ENCODE assay signal across 1 cellular context in the genomic region with DNA sequence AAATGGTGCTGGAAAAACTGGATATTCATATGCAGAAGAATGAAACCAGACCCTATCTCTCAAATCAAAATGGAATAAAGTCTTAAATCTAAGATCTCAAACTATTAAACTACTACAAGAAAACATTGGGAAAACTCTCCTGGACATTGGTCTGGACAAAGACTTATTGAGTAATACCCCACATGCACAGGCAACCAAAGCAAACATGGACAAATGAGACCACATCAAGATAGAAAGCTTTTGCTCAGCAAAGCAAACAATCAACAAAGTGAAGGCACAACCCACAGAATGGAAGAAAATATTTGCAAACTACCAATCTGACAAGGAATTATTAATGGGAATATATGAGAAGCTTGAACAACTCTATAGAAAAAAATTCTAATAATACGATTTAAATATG.
TF ChIP-seq lines count a peak whose summit lies in the region.

No MANE protein-coding gene starts in this region.

TF ChIP-seq in HepG2, 621 proteins besides CTCF, POLR2A, EP300 and RAD21 (continued from another document and continues in another):
- TF ChIP-seq, protein P1, sequence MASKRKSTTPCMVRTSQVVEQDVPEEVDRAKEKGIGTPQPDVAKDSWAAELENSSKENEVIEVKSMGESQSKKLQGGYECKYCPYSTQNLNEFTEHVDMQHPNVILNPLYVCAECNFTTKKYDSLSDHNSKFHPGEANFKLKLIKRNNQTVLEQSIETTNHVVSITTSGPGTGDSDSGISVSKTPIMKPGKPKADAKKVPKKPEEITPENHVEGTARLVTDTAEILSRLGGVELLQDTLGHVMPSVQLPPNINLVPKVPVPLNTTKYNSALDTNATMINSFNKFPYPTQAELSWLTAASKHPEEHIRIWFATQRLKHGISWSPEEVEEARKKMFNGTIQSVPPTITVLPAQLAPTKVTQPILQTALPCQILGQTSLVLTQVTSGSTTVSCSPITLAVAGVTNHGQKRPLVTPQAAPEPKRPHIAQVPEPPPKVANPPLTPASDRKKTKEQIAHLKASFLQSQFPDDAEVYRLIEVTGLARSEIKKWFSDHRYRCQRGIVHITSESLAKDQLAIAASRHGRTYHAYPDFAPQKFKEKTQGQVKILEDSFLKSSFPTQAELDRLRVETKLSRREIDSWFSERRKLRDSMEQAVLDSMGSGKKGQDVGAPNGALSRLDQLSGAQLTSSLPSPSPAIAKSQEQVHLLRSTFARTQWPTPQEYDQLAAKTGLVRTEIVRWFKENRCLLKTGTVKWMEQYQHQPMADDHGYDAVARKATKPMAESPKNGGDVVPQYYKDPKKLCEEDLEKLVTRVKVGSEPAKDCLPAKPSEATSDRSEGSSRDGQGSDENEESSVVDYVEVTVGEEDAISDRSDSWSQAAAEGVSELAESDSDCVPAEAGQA (IDR thresholded peaks at IDR 0.05; ENCODE audit: low read depth): no peak
- TF ChIP-seq, protein P1 (CRISPR knock-in tag; IDR thresholded peaks at IDR 0.05; ENCODE audit: borderline replicate concordance): no peak
- TF ChIP-seq ZNF430 (CRISPR knock-in tag; IDR thresholded peaks at IDR 0.05) (no peak), ZSCAN29 (CRISPR knock-in tag; conservative IDR thresholded peaks at IDR 0.05) (no peak), ARID2 (CRISPR knock-in tag; IDR thresholded peaks at IDR 0.05; ENCODE audit: borderline replicate concordance) (no peak), CREM (IDR thresholded peaks at IDR 0.05) (peak; percentile 33; the same call in 1 of the 2 replicates), CREM (CRISPR knock-in tag; IDR thresholded peaks at IDR 0.05) (no peak), FOXA1 (IDR thresholded peaks at IDR 0.05) (no peak), FOXA1 (CRISPR knock-in tag; IDR thresholded peaks at IDR 0.05) (peak; percentile 54; the same call in 1 of the 2 replicates), ZBTB3 (CRISPR knock-in tag; IDR thresholded peaks at IDR 0.05; ENCODE audit: borderline replicate concordance, low read depth) (no peak), ZNF839 (CRISPR knock-in tag; IDR thresholded peaks at IDR 0.05; ENCODE audit: borderline replicate concordance) (no peak), ZNF761 (CRISPR knock-in tag; conservative IDR thresholded peaks at IDR 0.05) (no peak), ATRX (CRISPR knock-in tag; IDR thresholded peaks at IDR 0.05; ENCODE audit: borderline replicate concordance) (no peak), FOXK2 (IDR thresholded peaks at IDR 0.05) (no peak), ELF1 (CRISPR knock-in tag; IDR thresholded peaks at IDR 0.05) (no peak), HNF4G (IDR thresholded peaks at IDR 0.05; ENCODE audit: borderline replicate concordance, low read depth, low read length) (0 out of 2 replicates have a peak, but pooled peaks have one; percentile 17), HNF4G (CRISPR knock-in tag; IDR thresholded peaks at IDR 0.05; ENCODE audit: borderline replicate concordance, low read depth) (no peak), MIXL1 (CRISPR knock-in tag; IDR thresholded peaks at IDR 0.05) (0 out of 2 replicates have a peak, but pooled peaks have one; percentile 25), AGO1 (IDR thresholded peaks at IDR 0.05; ENCODE audit: low read depth, low read length, poor library complexity, severe bottlenecking) (no peak), TEAD3 (CRISPR knock-in tag; optimal IDR thresholded peaks at IDR 0.05; ENCODE audit: borderline replicate concordance) (no peak), FOXM1 (CRISPR knock-in tag; IDR thresholded peaks at IDR 0.05) (no peak), FOXC1 (CRISPR knock-in tag; IDR thresholded peaks at IDR 0.05; ENCODE audit: borderline replicate concordance) (no peak), GATAD2A (CRISPR knock-in tag; IDR thresholded peaks at IDR 0.05) (peak; percentile 71), CEBPB (IDR thresholded peaks at IDR 0.05; ENCODE audit: borderline replicate concordance, low read depth, low read length) (peak; percentile 43; the same call in 1 of the 2 replicates), NFYB (CRISPR knock-in tag; IDR thresholded peaks at IDR 0.05) (no peak), ZSCAN25 (CRISPR knock-in tag; IDR thresholded peaks at IDR 0.05) (no peak), NFKB2 (CRISPR knock-in tag; IDR thresholded peaks at IDR 0.05; ENCODE audit: borderline replicate concordance) (no peak), SOX5 (CRISPR knock-in tag; IDR thresholded peaks at IDR 0.05; ENCODE audit: borderline replicate concordance) (peak; percentile 58; the same call in 1 of the 2 replicates), ZNF160 (CRISPR knock-in tag; IDR thresholded peaks at IDR 0.05) (no peak), ZNF746 (CRISPR knock-in tag; IDR thresholded peaks at IDR 0.05) (no peak), ISL2 (CRISPR knock-in tag; IDR thresholded peaks at IDR 0.05) (peak; percentile 68), ZNF441 (CRISPR knock-in tag; IDR thresholded peaks at IDR 0.05; ENCODE audit: borderline replicate concordance) (no peak), RFX5 (IDR thresholded peaks at IDR 0.05; ENCODE audit: low read depth, low read length) (no peak), ZNF619 (CRISPR knock-in tag; IDR thresholded peaks at IDR 0.05) (no peak), ZNF30 (CRISPR knock-in tag; IDR thresholded peaks at IDR 0.05) (no peak), SP1 (IDR thresholded peaks at IDR 0.05) (no peak), SP1 (CRISPR knock-in tag; IDR thresholded peaks at IDR 0.05) (no peak)
- TF ChIP-seq, protein P2, sequence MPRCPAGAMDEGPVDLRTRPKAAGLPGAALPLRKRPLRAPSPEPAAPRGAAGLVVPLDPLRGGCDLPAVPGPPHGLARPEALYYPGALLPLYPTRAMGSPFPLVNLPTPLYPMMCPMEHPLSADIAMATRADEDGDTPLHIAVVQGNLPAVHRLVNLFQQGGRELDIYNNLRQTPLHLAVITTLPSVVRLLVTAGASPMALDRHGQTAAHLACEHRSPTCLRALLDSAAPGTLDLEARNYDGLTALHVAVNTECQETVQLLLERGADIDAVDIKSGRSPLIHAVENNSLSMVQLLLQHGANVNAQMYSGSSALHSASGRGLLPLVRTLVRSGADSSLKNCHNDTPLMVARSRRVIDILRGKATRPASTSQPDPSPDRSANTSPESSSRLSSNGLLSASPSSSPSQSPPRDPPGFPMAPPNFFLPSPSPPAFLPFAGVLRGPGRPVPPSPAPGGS (CRISPR knock-in tag; IDR thresholded peaks at IDR 0.05): no peak
- TF ChIP-seq, protein P3, sequence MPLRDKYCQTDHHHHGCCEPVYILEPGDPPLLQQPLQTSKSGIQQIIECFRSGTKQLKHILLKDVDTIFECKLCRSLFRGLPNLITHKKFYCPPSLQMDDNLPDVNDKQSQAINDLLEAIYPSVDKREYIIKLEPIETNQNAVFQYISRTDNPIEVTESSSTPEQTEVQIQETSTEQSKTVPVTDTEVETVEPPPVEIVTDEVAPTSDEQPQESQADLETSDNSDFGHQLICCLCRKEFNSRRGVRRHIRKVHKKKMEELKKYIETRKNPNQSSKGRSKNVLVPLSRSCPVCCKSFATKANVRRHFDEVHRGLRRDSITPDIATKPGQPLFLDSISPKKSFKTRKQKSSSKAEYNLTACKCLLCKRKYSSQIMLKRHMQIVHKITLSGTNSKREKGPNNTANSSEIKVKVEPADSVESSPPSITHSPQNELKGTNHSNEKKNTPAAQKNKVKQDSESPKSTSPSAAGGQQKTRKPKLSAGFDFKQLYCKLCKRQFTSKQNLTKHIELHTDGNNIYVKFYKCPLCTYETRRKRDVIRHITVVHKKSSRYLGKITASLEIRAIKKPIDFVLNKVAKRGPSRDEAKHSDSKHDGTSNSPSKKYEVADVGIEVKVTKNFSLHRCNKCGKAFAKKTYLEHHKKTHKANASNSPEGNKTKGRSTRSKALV (CRISPR knock-in tag; IDR thresholded peaks at IDR 0.05): no peak
- TF ChIP-seq, protein P4, sequence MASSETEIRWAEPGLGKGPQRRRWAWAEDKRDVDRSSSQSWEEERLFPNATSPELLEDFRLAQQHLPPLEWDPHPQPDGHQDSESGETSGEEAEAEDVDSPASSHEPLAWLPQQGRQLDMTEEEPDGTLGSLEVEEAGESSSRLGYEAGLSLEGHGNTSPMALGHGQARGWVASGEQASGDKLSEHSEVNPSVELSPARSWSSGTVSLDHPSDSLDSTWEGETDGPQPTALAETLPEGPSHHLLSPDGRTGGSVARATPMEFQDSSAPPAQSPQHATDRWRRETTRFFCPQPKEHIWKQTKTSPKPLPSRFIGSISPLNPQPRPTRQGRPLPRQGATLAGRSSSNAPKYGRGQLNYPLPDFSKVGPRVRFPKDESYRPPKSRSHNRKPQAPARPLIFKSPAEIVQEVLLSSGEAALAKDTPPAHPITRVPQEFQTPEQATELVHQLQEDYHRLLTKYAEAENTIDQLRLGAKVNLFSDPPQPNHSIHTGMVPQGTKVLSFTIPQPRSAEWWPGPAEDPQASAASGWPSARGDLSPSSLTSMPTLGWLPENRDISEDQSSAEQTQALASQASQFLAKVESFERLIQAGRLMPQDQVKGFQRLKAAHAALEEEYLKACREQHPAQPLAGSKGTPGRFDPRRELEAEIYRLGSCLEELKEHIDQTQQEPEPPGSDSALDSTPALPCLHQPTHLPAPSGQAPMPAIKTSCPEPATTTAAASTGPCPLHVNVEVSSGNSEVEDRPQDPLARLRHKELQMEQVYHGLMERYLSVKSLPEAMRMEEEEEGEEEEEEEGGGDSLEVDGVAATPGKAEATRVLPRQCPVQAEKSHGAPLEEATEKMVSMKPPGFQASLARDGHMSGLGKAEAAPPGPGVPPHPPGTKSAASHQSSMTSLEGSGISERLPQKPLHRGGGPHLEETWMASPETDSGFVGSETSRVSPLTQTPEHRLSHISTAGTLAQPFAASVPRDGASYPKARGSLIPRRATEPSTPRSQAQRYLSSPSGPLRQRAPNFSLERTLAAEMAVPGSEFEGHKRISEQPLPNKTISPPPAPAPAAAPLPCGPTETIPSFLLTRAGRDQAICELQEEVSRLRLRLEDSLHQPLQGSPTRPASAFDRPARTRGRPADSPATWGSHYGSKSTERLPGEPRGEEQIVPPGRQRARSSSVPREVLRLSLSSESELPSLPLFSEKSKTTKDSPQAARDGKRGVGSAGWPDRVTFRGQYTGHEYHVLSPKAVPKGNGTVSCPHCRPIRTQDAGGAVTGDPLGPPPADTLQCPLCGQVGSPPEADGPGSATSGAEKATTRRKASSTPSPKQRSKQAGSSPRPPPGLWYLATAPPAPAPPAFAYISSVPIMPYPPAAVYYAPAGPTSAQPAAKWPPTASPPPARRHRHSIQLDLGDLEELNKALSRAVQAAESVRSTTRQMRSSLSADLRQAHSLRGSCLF (CRISPR knock-in tag; IDR thresholded peaks at IDR 0.05; ENCODE audit: borderline replicate concordance): no peak
- TF ChIP-seq, protein P5, sequence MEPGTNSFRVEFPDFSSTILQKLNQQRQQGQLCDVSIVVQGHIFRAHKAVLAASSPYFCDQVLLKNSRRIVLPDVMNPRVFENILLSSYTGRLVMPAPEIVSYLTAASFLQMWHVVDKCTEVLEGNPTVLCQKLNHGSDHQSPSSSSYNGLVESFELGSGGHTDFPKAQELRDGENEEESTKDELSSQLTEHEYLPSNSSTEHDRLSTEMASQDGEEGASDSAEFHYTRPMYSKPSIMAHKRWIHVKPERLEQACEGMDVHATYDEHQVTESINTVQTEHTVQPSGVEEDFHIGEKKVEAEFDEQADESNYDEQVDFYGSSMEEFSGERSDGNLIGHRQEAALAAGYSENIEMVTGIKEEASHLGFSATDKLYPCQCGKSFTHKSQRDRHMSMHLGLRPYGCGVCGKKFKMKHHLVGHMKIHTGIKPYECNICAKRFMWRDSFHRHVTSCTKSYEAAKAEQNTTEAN (CRISPR knock-in tag; conservative IDR thresholded peaks at IDR 0.05): no peak
- TF ChIP-seq, protein P6, sequence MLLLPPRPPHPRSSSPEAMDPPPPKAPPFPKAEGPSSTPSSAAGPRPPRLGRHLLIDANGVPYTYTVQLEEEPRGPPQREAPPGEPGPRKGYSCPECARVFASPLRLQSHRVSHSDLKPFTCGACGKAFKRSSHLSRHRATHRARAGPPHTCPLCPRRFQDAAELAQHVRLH (CRISPR knock-in tag; IDR thresholded peaks at IDR 0.05; ENCODE audit: borderline replicate concordance, low read depth): no peak
- TF ChIP-seq, protein P7, sequence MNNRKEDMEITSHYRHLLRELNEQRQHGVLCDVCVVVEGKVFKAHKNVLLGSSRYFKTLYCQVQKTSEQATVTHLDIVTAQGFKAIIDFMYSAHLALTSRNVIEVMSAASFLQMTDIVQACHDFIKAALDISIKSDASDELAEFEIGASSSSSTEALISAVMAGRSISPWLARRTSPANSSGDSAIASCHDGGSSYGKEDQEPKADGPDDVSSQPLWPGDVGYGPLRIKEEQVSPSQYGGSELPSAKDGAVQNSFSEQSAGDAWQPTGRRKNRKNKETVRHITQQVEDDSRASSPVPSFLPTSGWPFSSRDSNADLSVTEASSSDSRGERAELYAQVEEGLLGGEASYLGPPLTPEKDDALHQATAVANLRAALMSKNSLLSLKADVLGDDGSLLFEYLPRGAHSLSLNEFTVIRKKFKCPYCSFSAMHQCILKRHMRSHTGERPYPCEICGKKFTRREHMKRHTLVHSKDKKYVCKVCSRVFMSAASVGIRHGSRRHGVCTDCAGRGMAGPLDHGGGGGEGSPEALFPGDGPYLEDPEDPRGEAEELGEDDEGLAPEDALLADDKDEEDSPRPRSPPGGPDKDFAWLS (CRISPR knock-in tag; IDR thresholded peaks at IDR 0.05; ENCODE audit: borderline replicate concordance): no peak
- TF ChIP-seq, protein P8, sequence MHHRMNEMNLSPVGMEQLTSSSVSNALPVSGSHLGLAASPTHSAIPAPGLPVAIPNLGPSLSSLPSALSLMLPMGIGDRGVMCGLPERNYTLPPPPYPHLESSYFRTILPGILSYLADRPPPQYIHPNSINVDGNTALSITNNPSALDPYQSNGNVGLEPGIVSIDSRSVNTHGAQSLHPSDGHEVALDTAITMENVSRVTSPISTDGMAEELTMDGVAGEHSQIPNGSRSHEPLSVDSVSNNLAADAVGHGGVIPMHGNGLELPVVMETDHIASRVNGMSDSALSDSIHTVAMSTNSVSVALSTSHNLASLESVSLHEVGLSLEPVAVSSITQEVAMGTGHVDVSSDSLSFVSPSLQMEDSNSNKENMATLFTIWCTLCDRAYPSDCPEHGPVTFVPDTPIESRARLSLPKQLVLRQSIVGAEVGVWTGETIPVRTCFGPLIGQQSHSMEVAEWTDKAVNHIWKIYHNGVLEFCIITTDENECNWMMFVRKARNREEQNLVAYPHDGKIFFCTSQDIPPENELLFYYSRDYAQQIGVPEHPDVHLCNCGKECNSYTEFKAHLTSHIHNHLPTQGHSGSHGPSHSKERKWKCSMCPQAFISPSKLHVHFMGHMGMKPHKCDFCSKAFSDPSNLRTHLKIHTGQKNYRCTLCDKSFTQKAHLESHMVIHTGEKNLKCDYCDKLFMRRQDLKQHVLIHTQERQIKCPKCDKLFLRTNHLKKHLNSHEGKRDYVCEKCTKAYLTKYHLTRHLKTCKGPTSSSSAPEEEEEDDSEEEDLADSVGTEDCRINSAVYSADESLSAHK (CRISPR knock-in tag; IDR thresholded peaks at IDR 0.05; ENCODE audit: borderline replicate concordance): no peak
